8 cellular contexts compared by ENCODE assay signal in genomic region chrX:109749207-109749606, GRCh38.
"Had no signal": no experiment of that assay in that cellular context is flagged by ENCODE, and none has a peak within 500 bp of the region (broad histone marks: within the 10 kb centered on the region; RNA-seq: fewer than 3 reads in every experiment).

No MANE protein-coding gene starts in this region.

- DNase-seq: GDM1, GF-D8 had no signal

- H3K4me3 ChIP-seq: GM12878 had no signal

- FAIRE-seq: G401.6, GM12878, GM12891, GM12892, GM18507, GM19239 had no signal
